In the genomic region with DNA sequence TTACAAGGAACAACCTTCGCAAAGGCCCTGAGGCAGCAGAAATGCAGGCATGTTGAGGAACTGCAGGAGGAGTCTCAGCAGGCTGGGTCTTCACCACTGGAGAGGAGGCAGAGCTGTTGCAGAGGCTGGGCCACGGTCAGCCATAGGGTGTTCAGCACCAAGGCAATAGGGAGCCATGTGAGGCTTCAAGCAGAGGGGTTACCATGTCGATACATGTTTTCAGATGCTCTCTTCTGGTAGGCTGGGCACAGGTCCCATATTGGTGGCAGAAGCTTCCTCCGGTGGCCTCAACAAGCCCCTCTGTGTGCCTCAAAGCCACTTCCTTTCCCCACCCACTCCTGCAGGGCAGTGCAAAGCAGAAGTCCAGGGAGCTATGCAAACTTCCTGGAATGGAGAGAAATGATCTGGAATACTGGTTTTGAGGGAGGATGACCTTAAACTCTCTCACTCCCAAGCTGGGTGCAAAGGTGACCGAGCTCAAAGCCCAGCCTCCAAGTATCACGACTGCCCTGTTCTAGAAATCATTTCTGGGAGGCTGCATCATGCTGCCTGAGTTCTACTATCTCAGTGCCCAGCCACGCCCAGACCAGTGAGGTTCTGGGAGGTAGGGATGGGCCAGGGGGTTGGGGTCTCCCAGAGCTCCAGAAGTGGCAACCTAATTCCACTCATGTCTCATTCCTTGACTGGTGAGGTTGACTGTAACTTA, we compare ENCODE assay signal across 26 cellular contexts. TPM values are rescaled to one million over a fixed set of nuclear protein-coding genes. Genes with fewer than 3 reads are reported as not detected.
DNase-seq lines count a peak whose midpoint lies in the region; ATAC-seq lines count a peak whose summit lies in the region.
"Had no signal": no experiment of that assay in that cellular context is flagged by ENCODE, and none has a peak within 500 bp of the region (broad histone marks: within the 10 kb centered on the region; RNA-seq: fewer than 3 reads in every experiment).

A gene with protein sequence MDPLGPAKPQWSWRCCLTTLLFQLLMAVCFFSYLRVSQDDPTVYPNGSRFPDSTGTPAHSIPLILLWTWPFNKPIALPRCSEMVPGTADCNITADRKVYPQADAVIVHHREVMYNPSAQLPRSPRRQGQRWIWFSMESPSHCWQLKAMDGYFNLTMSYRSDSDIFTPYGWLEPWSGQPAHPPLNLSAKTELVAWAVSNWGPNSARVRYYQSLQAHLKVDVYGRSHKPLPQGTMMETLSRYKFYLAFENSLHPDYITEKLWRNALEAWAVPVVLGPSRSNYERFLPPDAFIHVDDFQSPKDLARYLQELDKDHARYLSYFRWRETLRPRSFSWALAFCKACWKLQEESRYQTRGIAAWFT (minus strand): TSS at position 391 of the 706 bp plus-strand sequence. CDS start 7,135 bp downstream, outside the sequence.

- 0 out of 20 replicates have a peak within 1 kb of the TSS, but pooled peaks of 1 of the 10 experiments have one; percentile 7 for H3K4me3 ChIP-seq in BLaER1 treated with 17β-estradiol and CSF1 and Interleukin-3, amounts not matched to agents 10 nM and 100 nM
- no peak within 1 kb of the TSS for H3K4me3 ChIP-seq in NT2/D1 (ENCODE audit: insufficient read length, low read depth)
- H3K4me3 ChIP-seq in neuronal stem cell (ENCODE audit: low read length in 2 of 2) = peak within 1 kb of the TSS in 1 of 2 donors; percentile 61
- H3K4me3 ChIP-seq: coronary artery, spleen had no signal

- no peak within 1 kb of the TSS for H2BK12ac ChIP-seq in neuronal stem cell (ENCODE audit: low read length)

- H3K27ac ChIP-seq in BLaER1 treated with 17β-estradiol and CSF1 and Interleukin-3, amounts not matched to agents 10 nM and 100 nM = no peak within 1 kb of the TSS
- no peak within 1 kb of the TSS for H3K27ac ChIP-seq in neuronal stem cell (replicated peaks; ENCODE audit: low read length)
- H3K27ac ChIP-seq: coronary artery, foreskin keratinocyte, spleen had no signal

- peak within 1 kb of the TSS; percentile 43 to 81 (median 60) for H3K4me2 ChIP-seq in BLaER1 treated with 17β-estradiol and CSF1 and Interleukin-3, amounts not matched to agents 10 nM and 100 nM
- H3K4me2 ChIP-seq in neuronal stem cell (ENCODE audit: insufficient read depth, low read length, poor library complexity, severe bottlenecking) = no peak within 1 kb of the TSS

- H3K9ac ChIP-seq in BLaER1 treated with 17β-estradiol and CSF1 and Interleukin-3, amounts not matched to agents 10 nM and 100 nM = 0 out of 22 replicates have a peak within 1 kb of the TSS, but pooled peaks of 1 of the 11 experiments have one; percentile 23
- peak within 1 kb of the TSS; percentile 5 for H3K9ac ChIP-seq in NT2/D1 (ENCODE audit: insufficient read length, low read depth)
- H3K9ac ChIP-seq in neuronal stem cell (ENCODE audit: low read depth, low read length, poor library complexity) = no peak within 1 kb of the TSS

- H3K23ac ChIP-seq in neuronal stem cell (ENCODE audit: low read depth, low read length, poor library complexity) = no peak within 1 kb of the TSS

- no peaks in the 10 kb centered on the region for H3K9me3 ChIP-seq in BLaER1 treated with 17β-estradiol and CSF1 and Interleukin-3, amounts not matched to agents 10 nM and 100 nM (replicated peaks in 1 of 11)
- no peaks in the 10 kb centered on the region for H3K9me3 ChIP-seq in NT2/D1 (ENCODE audit: insufficient read depth, low read length)
- no peaks in the 10 kb centered on the region for H3K9me3 ChIP-seq in neuronal stem cell (replicated peaks in 1 of 2; ENCODE audit: control insufficient read depth in 2 of 2, insufficient read depth in 1 of 2, low read depth in 1 of 2, low read length in 2 of 2)
- H3K9me3 ChIP-seq: spleen had no signal

- H3K4me1 ChIP-seq in BLaER1 treated with 17β-estradiol and CSF1 and Interleukin-3, amounts not matched to agents 10 nM and 100 nM = peaks cover 19 to 34% (median 27%) of the 10 kb centered on the region in 10 experiments
- H3K4me1 ChIP-seq in NT2/D1 (ENCODE audit: insufficient read depth, insufficient read length) (peaks cover 7% of the 10 kb centered on the region), neuronal stem cell (ENCODE audit: control insufficient read depth in 2 of 2, insufficient read depth in 1 of 2, low read depth in 1 of 2, low read length in 2 of 2) (no peaks in the 10 kb centered on the region)
- H3K4me1 ChIP-seq: foreskin keratinocyte had no signal

- no peaks in the 10 kb centered on the region for H3K79me1 ChIP-seq in neuronal stem cell (ENCODE audit: low read depth, low read length)

- no peak within 1 kb of the TSS for H2BK120ac ChIP-seq in neuronal stem cell (ENCODE audit: low read depth, low read length)

- H3K14ac ChIP-seq in neuronal stem cell (ENCODE audit: low read length) = no peak within 1 kb of the TSS

- H3K27me3 ChIP-seq in BLaER1 treated with 17β-estradiol and CSF1 and Interleukin-3, amounts not matched to agents 10 nM and 100 nM = no peaks in the 10 kb centered on the region
- H3K27me3 ChIP-seq in NT2/D1 (ENCODE audit: insufficient read depth, insufficient read length) (peaks cover 6% of the 10 kb centered on the region), neuronal stem cell (ENCODE audit: control insufficient read depth in 3 of 3, insufficient read depth in 3 of 3, low read depth in 1 of 3, low read length in 3 of 3) (no peaks in the 10 kb centered on the region)

- no peak within 1 kb of the TSS for H2AK5ac ChIP-seq in neuronal stem cell (ENCODE audit: low read depth, low read length)

- peak; percentile 4 for ATAC-seq in esophagus mucosa
- ATAC-seq in GM18511 (IDR thresholded peaks at IDR 0.05; ENCODE audit: unreplicated experiment) = no peak
- no peak for ATAC-seq in GM18517 (IDR thresholded peaks at IDR 0.05; ENCODE audit: unreplicated experiment)
- ATAC-seq: activated CD8-positive, alpha-beta T cell treated with anti-CD3 and anti-CD28 coated beads for 36 hours; foreskin keratinocyte had no signal

- peak within 1 kb of the TSS; percentile 44 for H3K18ac ChIP-seq in neuronal stem cell (ENCODE audit: low read length)

- no CpG with 5 or more reads among the region's 7 CpGs for WGBS in neuronal stem cell (ENCODE audit: extremely low coverage in 2 of 2, insufficient read length in 2 of 2, insufficient replicate concordance in 1 of 2), 2 donors

- no peaks in the 10 kb centered on the region for H3K36me3 ChIP-seq in BLaER1 treated with 17β-estradiol and CSF1 and Interleukin-3, amounts not matched to agents 10 nM and 100 nM
- H3K36me3 ChIP-seq in NT2/D1 (ENCODE audit: insufficient read depth, insufficient read length, low read length) (no peaks in the 10 kb centered on the region), neuronal stem cell (replicated peaks in 1 of 2; ENCODE audit: control insufficient read depth in 2 of 2, insufficient read depth in 2 of 2, low read length in 2 of 2) (no peaks in the 10 kb centered on the region)
- H3K36me3 ChIP-seq: spleen had no signal

- no peak within 1 kb of the TSS for H2BK5ac ChIP-seq in neuronal stem cell (ENCODE audit: low read length)

- no peak within 1 kb of the TSS for H4K8ac ChIP-seq in neuronal stem cell (ENCODE audit: low read depth, low read length)

- H2AFZ ChIP-seq in neuronal stem cell (ENCODE audit: low read length) = no peak within 1 kb of the TSS

- no peak for DNase-seq in NT2/D1 (ENCODE audit: low read depth, low spot score)
- DNase-seq in neuronal stem cell (ENCODE audit: low spot score) = no peak
- DNase-seq in DMS79 treated with DMSO at 0.1 percent for 48 hours (lab: John Stamatoyannopoulos, UW) = no peak
- DNase-seq in amniotic stem cell (lab: John Stamatoyannopoulos, UW) = no peak
- DNase-seq: activated B cell treated with CpG ODN at 0.5 μM for 24 hours; activated CD8-positive, alpha-beta T cell treated with anti-CD3 and anti-CD28 coated beads for 36 hours; activated naive CD4-positive, alpha-beta T cell treated with anti-CD3 and anti-CD28 coated beads, Interleukin-2, amount 50 U/mL, for 16 hours; activated T-cell treated with anti-CD3 and anti-CD28 coated beads, Interleukin-2, amount 50 U/mL, for 1 hour; CD8-positive, alpha-beta memory T cell; hypothalamus; mesendoderm; NCI-H1436 treated with DMSO at 0.1 percent for 48 hours; NCI-H2171; Right ventricle myocardium superior; spleen; stimulated activated CD4-positive, alpha-beta T cell treated with anti-CD3 and anti-CD28 coated beads, Interleukin-4, amount 100 ng/mL, for 4 hours; T-helper 1 cell had no signal

- H3K4ac ChIP-seq in neuronal stem cell (ENCODE audit: low read length) = no peak within 1 kb of the TSS

- H4K20me1 ChIP-seq in BLaER1 treated with 17β-estradiol and CSF1 and Interleukin-3, amounts not matched to agents 10 nM and 100 nM = no peaks in the 10 kb centered on the region

- no peak within 1 kb of the TSS for H2BK15ac ChIP-seq in neuronal stem cell (ENCODE audit: low read length)

- no peak within 1 kb of the TSS for H4K91ac ChIP-seq in neuronal stem cell (ENCODE audit: low read depth, low read length, poor library complexity)

RNA-seq across cellular contexts. Expression of the gene that starts here (rescaled TPM):
- 56.9 TPM for total RNA-seq in esophagus mucosa
- 0.11 TPM for polyA plus RNA-seq in neuronal stem cell (2013, experiment 1 of 2)
- 0.06 TPM for polyA plus RNA-seq in neuronal stem cell (2013, experiment 2 of 2)
- total RNA-seq: activated B cell treated with CpG ODN at 0.5 μM for 24 hours; activated CD8-positive, alpha-beta T cell treated with anti-CD3 and anti-CD28 coated beads for 36 hours; CD8-positive, alpha-beta memory T cell; endothelial cell of umbilical vein; foreskin keratinocyte; neural crest cell; Right ventricle myocardium superior had no signal
- polyA plus RNA-seq: CD8-positive, alpha-beta memory T cell; endothelial cell of umbilical vein; foreskin keratinocyte; keratinocyte had no signal
